1 cellular context compared by ENCODE assay signal in the genomic region with DNA sequence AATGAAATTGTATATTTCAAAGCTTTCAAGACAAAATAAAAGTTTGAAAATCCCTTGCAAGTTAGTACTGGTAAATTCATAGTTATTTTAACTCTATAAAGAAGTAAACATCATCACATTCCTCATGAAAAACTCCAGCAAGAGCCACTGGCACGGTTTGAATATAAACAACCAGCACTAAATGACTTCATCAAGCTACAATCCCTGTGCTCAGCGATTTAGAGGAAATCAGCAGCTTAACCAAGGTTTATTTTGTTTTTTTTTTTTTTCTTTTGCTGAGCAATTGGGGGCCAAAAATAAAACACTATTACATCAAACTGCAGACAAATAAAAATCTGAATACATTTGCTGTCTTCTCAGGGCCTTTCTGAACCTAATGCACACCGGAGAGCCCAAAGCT.
TF ChIP-seq lines count a peak whose summit lies in the region.

No MANE protein-coding gene starts in this region.

TF ChIP-seq in GM23338, 12 proteins besides CTCF, POLR2A, EP300 and RAD21 (continued from another document):
- TF ChIP-seq REST (IDR thresholded peaks at IDR 0.05; ENCODE audit: unreplicated experiment) (no peak), ZNF114 (CRISPR knock-in tag; IDR thresholded peaks at IDR 0.05) (no peak), POLR2AphosphoS5 (IDR thresholded peaks at IDR 0.05; ENCODE audit: low read depth) (no peak)
